In the genomic region with DNA sequence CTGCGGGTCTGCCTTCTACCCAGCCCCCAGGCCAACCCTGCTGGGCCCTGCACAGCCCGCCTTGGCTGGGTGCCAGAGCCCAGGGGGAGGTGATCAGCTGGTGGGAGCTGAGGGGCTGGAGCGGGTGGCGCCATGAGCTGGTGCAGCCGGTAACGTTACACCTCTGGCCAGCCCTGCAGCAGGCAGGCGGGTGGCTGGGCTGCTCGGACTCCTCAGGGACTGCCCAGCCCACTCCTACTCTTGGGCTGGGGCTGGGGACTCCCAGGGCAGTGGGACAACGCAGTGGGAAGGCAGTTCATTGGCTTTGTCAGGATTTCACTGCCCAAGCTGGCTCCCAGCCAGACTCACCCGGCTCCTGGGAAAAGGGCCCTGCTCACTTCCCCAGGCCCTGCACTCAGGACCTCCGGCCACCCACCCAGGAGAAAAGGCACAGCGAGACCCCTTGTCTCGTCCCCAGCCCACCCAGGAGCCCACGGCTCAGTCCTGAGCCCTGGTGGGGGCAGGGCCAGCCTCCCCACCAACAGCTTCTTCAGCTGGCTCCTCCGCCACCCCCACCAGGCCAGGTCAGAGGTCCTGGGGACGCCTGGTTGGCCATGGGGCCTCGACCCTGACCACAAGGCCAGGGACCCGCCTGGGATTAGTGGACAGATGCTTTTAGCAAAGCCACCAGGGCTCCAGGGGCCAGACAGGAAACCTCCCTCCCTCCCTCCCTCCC, we compare ENCODE assay signal across 7 cellular contexts. TPM values are rescaled to one million over a fixed set of nuclear protein-coding genes. Genes with fewer than 3 reads are reported as not detected.
DNase-seq lines count a peak whose midpoint lies in the region; ATAC-seq and TF ChIP-seq lines count a peak whose summit lies in the region.

No MANE protein-coding gene starts in this region.

- peak; percentile 8; the same call in 1 of the 2 replicates for ATAC-seq in WTC11

- H3K27ac Mint-ChIP-seq in WTC11 (no peak overlapping the region), type B pancreatic cell (no peak overlapping the region)

- peaks cover 15% of the 10 kb centered on the region for H3K27me3 Mint-ChIP-seq in WTC11 (ENCODE audit: low read depth)
- peaks cover 4% of the 10 kb centered on the region for H3K27me3 Mint-ChIP-seq in type B pancreatic cell

- CTCF ChIA-PET in WTC11 (lab: Charles Lee): interaction anchor here (1.2 to 3.0 kb wide), 4 partner anchors 8 to 26 kb away, joined by 3 to 54 read pairs (median 6); no protein-coding TSS in a partner anchor

- POLR2A ChIA-PET in WTC11 (lab: Charles Lee): interaction anchor here (0.9 kb wide), 1 partner anchor 9 kb away, joined by 3 read pairs; no protein-coding TSS in a partner anchor

- H3K36me3 Mint-ChIP-seq in WTC11: no peaks in the 10 kb centered on the region
- H3K36me3 Mint-ChIP-seq in type B pancreatic cell: peaks cover 5% of the 10 kb centered on the region

- no peaks in the 10 kb centered on the region for H3K9me3 Mint-ChIP-seq in WTC11
- H3K9me3 Mint-ChIP-seq in type B pancreatic cell: no peaks in the 10 kb centered on the region

- peak; percentile 85 for DNase-seq in NCI-H1105 treated with DMSO at 0.1 percent for 48 hours (lab: John Stamatoyannopoulos, UW)
- DNase-seq in WTC11 (ENCODE audit: low spot score): no peak
- peak; percentile 65 for DNase-seq in islet precursor cell
- DNase-seq in type B pancreatic cell (ENCODE audit: extremely low spot score, unreplicated experiment): no peak
- DNase-seq in NK-92 treated with Interleukin-12 subunit alpha and Interleukin-12 subunit beta, amount 100 ng/mL, for 24 hours (lab: John Stamatoyannopoulos, UW): no peak
- DNase-seq in GM13977 (ENCODE audit: low spot score): no peak
- no peak for DNase-seq in activated CD8-positive, alpha-beta memory T cell treated with anti-CD3 and anti-CD28 coated beads, Interleukin-2, amount 50 U/mL, for 4 hours

- H3K4me1 Mint-ChIP-seq in WTC11: peaks cover 12% of the 10 kb centered on the region
- H3K4me1 Mint-ChIP-seq in type B pancreatic cell (ENCODE audit: unreplicated experiment): peaks cover 38% of the 10 kb centered on the region

- in situ Hi-C loops in GM13977 (cut with MboI; ENCODE audit: low pct_unique_long_range_greater_than_20kb, low sequenced_read_pairs, unreplicated experiment): no loop called here

- H3K4me3 Mint-ChIP-seq in WTC11 (peak overlapping the region; percentile 18; the same call in 1 of the 2 replicates), type B pancreatic cell (peak overlapping the region; percentile 78)

- no peak for TF ChIP-seq CTCF in WTC11 (IDR thresholded peaks at IDR 0.05)
- TF ChIP-seq CTCF in type B pancreatic cell (conservative IDR thresholded peaks at IDR 0.05): no peak
- no peak for TF ChIP-seq CTCF in GM13977 (IDR thresholded peaks at IDR 0.05; ENCODE audit: extremely low read depth, insufficient read depth, missing control alignments)

TF ChIP-seq in WTC11, 78 proteins besides CTCF, POLR2A, EP300 and RAD21:
- TF ChIP-seq, protein P1, sequence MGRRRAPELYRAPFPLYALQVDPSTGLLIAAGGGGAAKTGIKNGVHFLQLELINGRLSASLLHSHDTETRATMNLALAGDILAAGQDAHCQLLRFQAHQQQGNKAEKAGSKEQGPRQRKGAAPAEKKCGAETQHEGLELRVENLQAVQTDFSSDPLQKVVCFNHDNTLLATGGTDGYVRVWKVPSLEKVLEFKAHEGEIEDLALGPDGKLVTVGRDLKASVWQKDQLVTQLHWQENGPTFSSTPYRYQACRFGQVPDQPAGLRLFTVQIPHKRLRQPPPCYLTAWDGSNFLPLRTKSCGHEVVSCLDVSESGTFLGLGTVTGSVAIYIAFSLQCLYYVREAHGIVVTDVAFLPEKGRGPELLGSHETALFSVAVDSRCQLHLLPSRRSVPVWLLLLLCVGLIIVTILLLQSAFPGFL (CRISPR knock-in tag; IDR thresholded peaks at IDR 0.05; ENCODE audit: borderline replicate concordance): no peak
- TF ChIP-seq GRHL2 (CRISPR knock-in tag; IDR thresholded peaks at IDR 0.05; ENCODE audit: insufficient replicate concordance, severe bottlenecking) (no peak), TEAD4 (CRISPR knock-in tag; IDR thresholded peaks at IDR 0.05) (no peak), ZNF138 (CRISPR knock-in tag; conservative IDR thresholded peaks at IDR 0.05) (no peak), ZNF232 (CRISPR knock-in tag; IDR thresholded peaks at IDR 0.05) (no peak), SOX15 (CRISPR knock-in tag; IDR thresholded peaks at IDR 0.05) (no peak), ZNF671 (CRISPR knock-in tag; IDR thresholded peaks at IDR 0.05) (no peak), GABPB1 (CRISPR knock-in tag; IDR thresholded peaks at IDR 0.05) (no peak)
- TF ChIP-seq, protein P2, sequence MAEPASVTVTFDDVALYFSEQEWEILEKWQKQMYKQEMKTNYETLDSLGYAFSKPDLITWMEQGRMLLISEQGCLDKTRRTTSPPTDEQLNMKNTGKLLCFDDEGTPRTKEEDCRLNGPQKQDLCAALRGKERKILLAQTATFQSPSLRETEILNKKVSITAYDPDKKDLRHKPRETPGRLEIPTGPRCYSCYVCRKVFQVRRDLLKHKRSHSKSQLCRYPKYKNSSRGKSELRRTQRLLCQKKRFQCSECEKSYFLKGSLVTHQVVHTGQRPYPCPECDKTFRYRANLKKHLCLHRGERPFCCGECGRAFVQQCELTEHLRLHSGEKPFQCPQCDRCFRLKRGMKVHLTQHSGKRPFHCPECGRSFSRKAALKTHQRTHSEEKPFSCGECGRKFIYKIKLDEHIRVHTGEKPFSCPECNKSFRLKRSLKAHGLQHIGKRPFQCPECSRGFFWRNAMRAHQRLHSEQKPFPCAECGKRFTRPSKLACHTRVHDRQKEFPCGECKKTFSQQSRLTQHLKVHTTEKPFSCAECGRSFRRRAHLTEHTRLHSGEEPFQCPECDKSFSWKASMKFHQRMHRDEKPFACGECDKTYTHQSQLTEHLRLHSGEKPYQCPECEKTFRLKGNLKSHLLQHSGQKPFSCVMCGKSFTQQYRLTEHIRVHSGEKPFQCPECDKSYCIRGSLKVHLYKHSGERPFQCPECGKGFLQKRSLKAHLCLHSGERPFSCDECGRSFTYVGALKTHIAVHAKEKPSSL (CRISPR knock-in tag; conservative IDR thresholded peaks at IDR 0.05): no peak
- TF ChIP-seq, protein P3, sequence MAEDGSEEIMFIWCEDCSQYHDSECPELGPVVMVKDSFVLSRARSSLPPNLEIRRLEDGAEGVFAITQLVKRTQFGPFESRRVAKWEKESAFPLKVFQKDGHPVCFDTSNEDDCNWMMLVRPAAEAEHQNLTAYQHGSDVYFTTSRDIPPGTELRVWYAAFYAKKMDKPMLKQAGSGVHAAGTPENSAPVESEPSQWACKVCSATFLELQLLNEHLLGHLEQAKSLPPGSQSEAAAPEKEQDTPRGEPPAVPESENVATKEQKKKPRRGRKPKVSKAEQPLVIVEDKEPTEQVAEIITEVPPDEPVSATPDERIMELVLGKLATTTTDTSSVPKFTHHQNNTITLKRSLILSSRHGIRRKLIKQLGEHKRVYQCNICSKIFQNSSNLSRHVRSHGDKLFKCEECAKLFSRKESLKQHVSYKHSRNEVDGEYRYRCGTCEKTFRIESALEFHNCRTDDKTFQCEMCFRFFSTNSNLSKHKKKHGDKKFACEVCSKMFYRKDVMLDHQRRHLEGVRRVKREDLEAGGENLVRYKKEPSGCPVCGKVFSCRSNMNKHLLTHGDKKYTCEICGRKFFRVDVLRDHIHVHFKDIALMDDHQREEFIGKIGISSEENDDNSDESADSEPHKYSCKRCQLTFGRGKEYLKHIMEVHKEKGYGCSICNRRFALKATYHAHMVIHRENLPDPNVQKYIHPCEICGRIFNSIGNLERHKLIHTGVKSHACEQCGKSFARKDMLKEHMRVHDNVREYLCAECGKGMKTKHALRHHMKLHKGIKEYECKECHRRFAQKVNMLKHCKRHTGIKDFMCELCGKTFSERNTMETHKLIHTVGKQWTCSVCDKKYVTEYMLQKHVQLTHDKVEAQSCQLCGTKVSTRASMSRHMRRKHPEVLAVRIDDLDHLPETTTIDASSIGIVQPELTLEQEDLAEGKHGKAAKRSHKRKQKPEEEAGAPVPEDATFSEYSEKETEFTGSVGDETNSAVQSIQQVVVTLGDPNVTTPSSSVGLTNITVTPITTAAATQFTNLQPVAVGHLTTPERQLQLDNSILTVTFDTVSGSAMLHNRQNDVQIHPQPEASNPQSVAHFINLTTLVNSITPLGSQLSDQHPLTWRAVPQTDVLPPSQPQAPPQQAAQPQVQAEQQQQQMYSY (CRISPR knock-in tag; IDR thresholded peaks at IDR 0.05): no peak

RNA-seq across cellular contexts. Expression of a gene that starts 1.0 kb away (rescaled TPM):
- total RNA-seq in WTC11 (2021) (5.0 to 6.7 TPM (median 6.5 TPM) in 3 replicates), type B pancreatic cell (ENCODE audit: low replicate concordance) (8.4 and 16.8 TPM in 2 replicates)

RNA-seq across cellular contexts. Expression of a gene that starts 31.3 kb away (rescaled TPM):
- total RNA-seq in WTC11 (2021) (10.6 to 12.6 TPM (median 12.2 TPM) in 3 replicates), type B pancreatic cell (ENCODE audit: low replicate concordance) (5.3 and 7.5 TPM in 2 replicates)

RNA-seq across cellular contexts. Expression of a gene that starts 48.3 kb away (rescaled TPM):
- total RNA-seq in WTC11 (2021) (46.0 to 50.7 TPM (median 50.5 TPM) in 3 replicates), type B pancreatic cell (ENCODE audit: low replicate concordance) (36.5 and 45.0 TPM in 2 replicates)

Comparison
In these comparisons a context has a peak if more than half of its experiments do, and no peak if none do; other contexts are left out.
1. DNase-seq: peak in NCI-H1105 treated with DMSO at 0.1 percent for 48 hours (single experiment) and islet precursor cell (single experiment); none in WTC11 (single experiment), type B pancreatic cell (single experiment), NK-92 treated with Interleukin-12 subunit alpha and Interleukin-12 subunit beta, amount 100 ng/mL, for 24 hours (single experiment), GM13977 (single experiment) and activated CD8-positive, alpha-beta memory T cell treated with anti-CD3 and anti-CD28 coated beads, Interleukin-2, amount 50 U/mL, for 4 hours (single experiment).